Comparison of ENCODE assay signal across 8 cellular contexts in genomic region chr15:72319985-72320671, GRCh38. TPM values are rescaled to one million over a fixed set of nuclear protein-coding genes. Genes with fewer than 3 reads are reported as not detected.
A peak's percentile ranks its signal among the peaks of the same experiment; 100 is the strongest.
DNase-seq lines count a peak whose midpoint lies in the region; ATAC-seq, FAIRE-seq and TF ChIP-seq lines count a peak whose summit lies in the region.

CELF6 (minus strand) TSS chr15:72320157; CDS start chr15:72319874, 283 bp downstream.

- H3K4me3 ChIP-seq in BE2C (ENCODE audit: low read depth, low read length) (peak within 1 kb of the TSS; percentile 67), SJSA1 (peak within 1 kb of the TSS; percentile 36), neutrophil (ENCODE audit: low read depth in 1 of 2, low read length in 1 of 2) (peak within 1 kb of the TSS; percentile 63 to 66)

- no peaks in the 10 kb centered on the region for H3K36me3 ChIP-seq in BE2C
- no peaks in the 10 kb centered on the region for H3K36me3 ChIP-seq in SJSA1
- H3K36me3 ChIP-seq in neutrophil, result no peaks in the 10 kb centered on the region

- DNase-seq in BE2C (peak; percentile 99), LoVo (ENCODE audit: low spot score) (peak; percentile 74), SJSA1 (ENCODE audit: low read depth in 1 of 2, low spot score in 2 of 2) (peak; percentile 62 to 81), frontal cortex (ENCODE audit: low spot score in 2 of 2) (peak; percentile 85 to 88), stromal cell of bone marrow (ENCODE audit: low read depth) (peak; percentile 46)
- DNase-seq in activated naive CD4-positive, alpha-beta T cell treated with anti-CD3 and anti-CD28 coated beads for 36 hours, result peak; percentile 75

- no peaks in the 10 kb centered on the region for H3K27me3 ChIP-seq in BE2C
- H3K27me3 ChIP-seq in SJSA1 (replicated peaks), result no peaks in the 10 kb centered on the region; the same call in 1 of the 2 replicates
- H3K27me3 ChIP-seq in neutrophil, result peaks cover 19% of the 10 kb centered on the region

- no peak within 1 kb of the TSS for H3K27ac ChIP-seq in SJSA1
- H3K27ac ChIP-seq in neutrophil, result peak within 1 kb of the TSS; percentile 74

- no peak for FAIRE-seq in frontal cortex (lab: Jason Lieb, UNC)

- no peak within 1 kb of the TSS for H3K27ac Mint-ChIP-seq in activated naive CD4-positive, alpha-beta T cell treated with anti-CD3 and anti-CD28 coated beads for 36 hours

- intact Hi-C loops in activated naive CD4-positive, alpha-beta T cell treated with anti-CD3 and anti-CD28 coated beads for 36 hours (cut with micrococcal nuclease), result loop anchor here (5.0 to 10.0 kb wide), 2 partner anchors 152 to 355 kb away; partner anchors contain the start of gene ARIH1

- CTCF ChIA-PET in activated naive CD4-positive, alpha-beta T cell treated with anti-CD3 and anti-CD28 coated beads for 36 hours (lab: Charles Lee), result interaction anchor here (0.6 kb wide), 1 partner anchor 762 kb away, joined by 3 read pairs; no protein-coding TSS in a partner anchor

- H3K4me1 Mint-ChIP-seq in activated naive CD4-positive, alpha-beta T cell treated with anti-CD3 and anti-CD28 coated beads for 36 hours (ENCODE audit: low read depth), result peaks cover 19% of the 10 kb centered on the region

- peaks cover 11% of the 10 kb centered on the region for H3K36me3 Mint-ChIP-seq in activated naive CD4-positive, alpha-beta T cell treated with anti-CD3 and anti-CD28 coated beads for 36 hours (ENCODE audit: low read depth)

- H3K4me1 ChIP-seq in BE2C (peaks cover 14% of the 10 kb centered on the region), SJSA1 (replicated peaks) (peaks cover 11% of the 10 kb centered on the region), neutrophil (ENCODE audit: control insufficient read depth in 1 of 2, insufficient read depth in 1 of 2, low read depth in 1 of 2, low read length in 1 of 2) (peaks cover 5 to 10% of the 10 kb centered on the region in 2 experiments)

- ATAC-seq in GM19467 (IDR thresholded peaks at IDR 0.05; ENCODE audit: unreplicated experiment), result peak; percentile 56

- H3K9me3 ChIP-seq in BE2C, result no peaks in the 10 kb centered on the region
- H3K9me3 ChIP-seq in SJSA1 (replicated peaks), result peaks cover 3% of the 10 kb centered on the region; the same call in 1 of the 2 replicates
- H3K9me3 ChIP-seq in neutrophil, result no peaks in the 10 kb centered on the region

- peak within 1 kb of the TSS; percentile 78 for H3K4me3 Mint-ChIP-seq in activated naive CD4-positive, alpha-beta T cell treated with anti-CD3 and anti-CD28 coated beads for 36 hours

- peaks cover 7% of the 10 kb centered on the region for H3K9me3 Mint-ChIP-seq in activated naive CD4-positive, alpha-beta T cell treated with anti-CD3 and anti-CD28 coated beads for 36 hours

- peaks cover 8% of the 10 kb centered on the region for H3K27me3 Mint-ChIP-seq in activated naive CD4-positive, alpha-beta T cell treated with anti-CD3 and anti-CD28 coated beads for 36 hours (ENCODE audit: low read depth)

- TF ChIP-seq CTCF in BE2C (IDR thresholded peaks at IDR 0.05; ENCODE audit: low read depth, low read length), result no peak
- no peak for TF ChIP-seq CTCF in neutrophil (IDR thresholded peaks at IDR 0.05)

RNA-seq across cellular contexts. Expression of gene CELF6, which starts in this region (rescaled TPM):
- 3.2 TPM for polyA plus RNA-seq in BE2C (2012; ENCODE audit: insufficient read depth, insufficient read length, low read depth)
- 0.08 TPM in 1 of 2 replicates, not detected in the other for total RNA-seq in SJSA1 (2014; rRNA removed; shearing (Covaris generic))
- total RNA-seq in activated naive CD4-positive, alpha-beta T cell treated with anti-CD3 and anti-CD28 coated beads for 36 hours, result under 1 TPM in 1 of 2 experiments, not detected in 1; 0.22 TPM
- total RNA-seq in frontal cortex, result 11.4 TPM

Comparison
In these comparisons a context has a peak if more than half of its experiments do, and no peak if none do; other contexts are left out.
1. RNA of gene CELF6 (total RNA-seq): 11.4 TPM in frontal cortex (single experiment); 0.22 TPM in activated naive CD4-positive, alpha-beta T cell treated with anti-CD3 and anti-CD28 coated beads for 36 hours and 0.08 TPM in SJSA1; every median in the first group is over 10 times any median in the second.
2. Peak in DNase-seq and H3K4me3 ChIP-seq in SJSA1; RNA of the gene not detected or under 1 TPM.
3. Peak in DNase-seq in activated naive CD4-positive, alpha-beta T cell treated with anti-CD3 and anti-CD28 coated beads for 36 hours; RNA of the gene not detected or under 1 TPM.
4. DNase-seq: peak in every context shown above with its lines; median percentile 99 in BE2C; 86 in frontal cortex; 75 in activated naive CD4-positive, alpha-beta T cell treated with anti-CD3 and anti-CD28 coated beads for 36 hours; 74 in LoVo; 72 in SJSA1; 46 in stromal cell of bone marrow.
5. Peak in every context shown above with its lines, with median percentiles within 50 percentile points of each other: H3K4me3 ChIP-seq.